In the genomic region with DNA sequence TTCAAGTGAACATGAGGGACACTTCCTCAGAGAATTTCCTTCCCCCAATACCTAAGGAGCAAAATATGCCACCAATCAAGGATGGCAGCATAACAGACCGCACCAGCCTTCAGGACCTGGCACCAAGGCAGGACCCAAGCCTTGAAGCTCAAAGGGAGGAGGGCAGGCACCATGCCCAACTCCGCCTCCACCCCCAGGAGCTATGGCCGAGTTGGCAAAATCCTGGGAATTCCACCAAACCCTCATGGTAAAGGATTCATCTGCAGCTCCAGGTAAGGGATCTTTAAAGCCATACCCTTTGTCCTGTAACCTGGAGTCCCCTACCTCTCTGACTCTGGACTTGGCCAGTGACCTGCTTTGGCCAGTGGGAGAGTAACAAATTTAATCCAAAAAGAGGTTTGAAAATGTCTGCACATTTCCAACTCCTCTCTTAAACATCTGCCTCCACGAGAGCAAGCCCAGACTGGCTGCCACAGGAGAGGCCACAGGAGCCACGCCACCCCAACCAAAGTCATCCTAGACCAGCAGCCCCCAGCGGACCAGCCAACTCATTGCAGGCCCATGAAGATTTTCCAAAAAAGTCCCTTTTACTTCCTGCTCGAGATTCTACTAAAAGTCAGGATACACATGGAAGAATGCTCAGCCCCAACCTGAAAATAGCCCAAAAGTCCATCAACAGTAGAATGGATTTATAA, we compare ENCODE assay signal across 21 cellular contexts. TPM values are rescaled to one million over a fixed set of nuclear protein-coding genes. Genes with fewer than 3 reads are reported as not detected.
DNase-seq lines count a peak whose midpoint lies in the region; ATAC-seq, FAIRE-seq and TF ChIP-seq lines count a peak whose summit lies in the region.
"Had no signal": no experiment of that assay in that cellular context is flagged by ENCODE, and none has a peak within 500 bp of the region (broad histone marks: within the 10 kb centered on the region; RNA-seq: fewer than 3 reads in every experiment).

No MANE protein-coding gene starts in this region.

- POLR2A ChIA-PET in H1 (lab: Charles Lee; ENCODE audit: partially characterized antibody), result no interaction called here

- 90% methylated on average over 7 of the region's 7 CpGs; no CpG with 5 or more reads in 1 of the 2 experiments for WGBS in H1 (ENCODE audit: extremely low coverage in 1 of 2, insufficient coverage in 1 of 2, insufficient read length in 1 of 2, insufficient replicate concordance in 2 of 2, low coverage in 1 of 2, low lambda C conversion rate in 2 of 2, missing lambda C conversion rate in 1 of 2), 2 experiments

- no peak overlapping the region for H3K18ac ChIP-seq in H1 (ENCODE audit: extremely low read depth, low read length)

- H2BK12ac ChIP-seq in H1 (ENCODE audit: low read depth, low read length), result no peak overlapping the region

- H2BK20ac ChIP-seq in H1 (ENCODE audit: low read length), result no peak overlapping the region

- no peak overlapping the region for H2BK120ac ChIP-seq in H1 (replicated peaks; ENCODE audit: low read depth, low read length)

- no peaks in the 10 kb centered on the region for H3K4me1 ChIP-seq in breast epithelium
- no peaks in the 10 kb centered on the region for H3K4me1 ChIP-seq in H1 (replicated peaks in 1 of 4; ENCODE audit: control insufficient read depth in 3 of 4, insufficient read depth in 4 of 4, low read length in 3 of 4)
- no peaks in the 10 kb centered on the region for H3K4me1 ChIP-seq in lower lobe of right lung
- H3K4me1 ChIP-seq: BE2C, HAP-1 had no signal

- no peak overlapping the region for H3K9ac ChIP-seq in H1 (replicated peaks in 1 of 4; ENCODE audit: extremely low read depth in 1 of 4, low read depth in 3 of 4, low read length in 3 of 4)

- H3K23ac ChIP-seq in H1 (ENCODE audit: insufficient read length), result no peak overlapping the region

- in situ Hi-C loops in T47D (cut with HindIII; ENCODE audit: low pct_unique_long_range_greater_than_20kb, low sequenced_read_pairs), result no loop called here

- no peaks in the 10 kb centered on the region for H3K36me3 ChIP-seq in breast epithelium
- peaks cover 0 to 5% (median 2%) of the 10 kb centered on the region in 4 experiments; a peak in 3 of 8 replicates for H3K36me3 ChIP-seq in H1 (ENCODE audit: control insufficient read depth in 2 of 4, insufficient read depth in 4 of 4, low read length in 3 of 4)
- peaks cover 60% of the 10 kb centered on the region for H3K36me3 ChIP-seq in lower lobe of right lung
- H3K36me3 ChIP-seq: BE2C had no signal

- TF ChIP-seq EP300 in H1 (IDR thresholded peaks at IDR 0.05; ENCODE audit: borderline replicate concordance in 1 of 2, low read depth in 2 of 2, low read length in 2 of 2), result no peak

- H2AK5ac ChIP-seq in H1 (ENCODE audit: low read depth, low read length), result no peak overlapping the region

- H3K27ac ChIP-seq in breast epithelium (no peak overlapping the region), H1 (ENCODE audit: low read depth, low read length) (no peak overlapping the region), lower lobe of right lung (no peak overlapping the region)
- H3K27ac ChIP-seq: SK-N-MC had no signal

- no peak overlapping the region for H3K14ac ChIP-seq in H1 (ENCODE audit: insufficient read length)

- H4K5ac ChIP-seq in H1 (ENCODE audit: insufficient read length, low read depth, low read length), result no peak overlapping the region

- no peaks in the 10 kb centered on the region for H3K79me2 ChIP-seq in H1 (ENCODE audit: control insufficient read depth in 1 of 2, insufficient read depth in 2 of 2, low read length in 2 of 2)

- no peak overlapping the region for H2BK5ac ChIP-seq in H1 (ENCODE audit: low read depth, low read length)

- H3K4me3 Mint-ChIP-seq in osteocyte (ENCODE audit: unreplicated experiment), result no peak overlapping the region
- no peak overlapping the region for H3K4me3 Mint-ChIP-seq in activated naive CD4-positive, alpha-beta T cell treated with anti-CD3 and anti-CD28 coated beads for 36 hours
- H3K4me3 Mint-ChIP-seq: CD4-positive, alpha-beta T cell had no signal

- no peak overlapping the region for H2BK15ac ChIP-seq in H1 (ENCODE audit: low read length)

- H3K4me2 ChIP-seq in H1 (ENCODE audit: insufficient read depth in 1 of 2, low read depth in 2 of 2, low read length in 2 of 2), result no peak overlapping the region

- no peak for TF ChIP-seq RAD21 in H1 (IDR thresholded peaks at IDR 0.05 in 1 of 2, conservative IDR thresholded peaks at IDR 0.05 in 1 of 2; ENCODE audit: low read depth in 2 of 2, low read length in 2 of 2)

- CTCF ChIA-PET in H1 (lab: Charles Lee; ENCODE audit: partially characterized antibody), result interaction anchor here (0.8 to 2.0 kb wide), 5 partner anchors 12 to 204 kb away, joined by 3 to 9 read pairs (median 4); no protein-coding TSS in a partner anchor
- CTCF ChIA-PET in activated naive CD4-positive, alpha-beta T cell treated with anti-CD3 and anti-CD28 coated beads for 36 hours (lab: Charles Lee), result no interaction called here

- H3K9me3 ChIP-seq in breast epithelium (no peaks in the 10 kb centered on the region), H1 (ENCODE audit: insufficient read depth in 2 of 2, low read depth in 1 of 2, low read length in 1 of 2) (no peaks in the 10 kb centered on the region), lower lobe of right lung (no peaks in the 10 kb centered on the region)
- H3K9me3 ChIP-seq: BE2C, HAP-1, MG63 had no signal

- no peak for TF ChIP-seq POLR2A in breast epithelium (IDR thresholded peaks at IDR 0.05)
- TF ChIP-seq POLR2A in H1 (IDR thresholded peaks at IDR 0.05; ENCODE audit: control extremely low read depth in 1 of 2, low read depth in 2 of 2, low read length in 2 of 2), result no peak

- peaks cover 2% of the 10 kb centered on the region for H3K4me1 Mint-ChIP-seq in osteocyte (ENCODE audit: unreplicated experiment)
- H3K4me1 Mint-ChIP-seq in activated naive CD4-positive, alpha-beta T cell treated with anti-CD3 and anti-CD28 coated beads for 36 hours (ENCODE audit: low read depth), result peaks cover 8% of the 10 kb centered on the region

- TF ChIP-seq CTCF in breast epithelium (IDR thresholded peaks at IDR 0.05) (no peak), H1 (IDR thresholded peaks at IDR 0.05; ENCODE audit: control extremely low read depth in 1 of 3, insufficient read depth in 1 of 3, low read depth in 1 of 3, low read length in 3 of 3) (no peak), osteocyte (IDR thresholded peaks at IDR 0.05) (no peak), lower lobe of right lung (IDR thresholded peaks at IDR 0.05) (no peak)

- no peak overlapping the region for H4K91ac ChIP-seq in H1 (replicated peaks; ENCODE audit: insufficient read length, low read length)

- H3K79me1 ChIP-seq in H1 (ENCODE audit: low read depth, low read length), result peaks cover 4% of the 10 kb centered on the region; the same call in 1 of the 2 replicates

- no peak for FAIRE-seq in H1 (lab: Jason Lieb, UNC)
- FAIRE-seq: A204.1 had no signal

- no peak overlapping the region for H3K4me3 ChIP-seq in breast epithelium
- no peak overlapping the region for H3K4me3 ChIP-seq in H1 (ENCODE audit: extremely low read depth in 1 of 4, insufficient read depth in 2 of 4, low read depth in 3 of 4, low read length in 4 of 4)
- no peak overlapping the region for H3K4me3 ChIP-seq in lower lobe of right lung
- H3K4me3 ChIP-seq: HAP-1, K562, MG63, SK-N-MC had no signal

- no peaks in the 10 kb centered on the region for H3K27me3 Mint-ChIP-seq in osteocyte (ENCODE audit: unreplicated experiment)
- no peaks in the 10 kb centered on the region for H3K27me3 Mint-ChIP-seq in activated naive CD4-positive, alpha-beta T cell treated with anti-CD3 and anti-CD28 coated beads for 36 hours (ENCODE audit: low read depth)
- H3K27me3 Mint-ChIP-seq: CD4-positive, alpha-beta T cell had no signal

- H3K23me2 ChIP-seq in H1 (ENCODE audit: low read depth, low read length), result peaks cover 4% of the 10 kb centered on the region; the same call in 1 of the 2 replicates

- DNase-seq in T47D (ENCODE audit: low read depth in 1 of 2, low spot score in 1 of 2) (peak; percentile 12 to 14), breast epithelium (ENCODE audit: low spot score in 2 of 2) (no peak), H1 (ENCODE audit: low read depth in 1 of 2, low spot score in 2 of 2) (no peak), osteocyte (ENCODE audit: extremely low spot score, unreplicated experiment) (peak; percentile 56), lower lobe of right lung (no peak), ureter (ENCODE audit: low spot score) (no peak)
- DNase-seq in activated naive CD4-positive, alpha-beta T cell treated with anti-CD3 and anti-CD28 coated beads for 36 hours, result no peak
- DNase-seq: BE2C; CD4-positive, alpha-beta T cell; COR-L47; DMS79; MG63; NCI-H1048; NCI-H1417 treated with DMSO at 0.1 percent for 48 hours; NCI-H187; NCI-H446 treated with DMSO at 0.1 percent for 48 hours; NCI-H526 treated with DMSO at 0.1 percent for 48 hours had no signal

- H3K36me3 Mint-ChIP-seq in osteocyte (ENCODE audit: unreplicated experiment), result peaks cover 27% of the 10 kb centered on the region
- peaks cover 20% of the 10 kb centered on the region for H3K36me3 Mint-ChIP-seq in activated naive CD4-positive, alpha-beta T cell treated with anti-CD3 and anti-CD28 coated beads for 36 hours (ENCODE audit: low read depth)

- H4K20me1 ChIP-seq in H1 (replicated peaks in 1 of 2; ENCODE audit: control insufficient read depth in 1 of 2, insufficient read depth in 2 of 2, low read length in 2 of 2), result no peaks in the 10 kb centered on the region

- no peak overlapping the region for H3K27ac Mint-ChIP-seq in osteocyte (ENCODE audit: unreplicated experiment)
- H3K27ac Mint-ChIP-seq in activated naive CD4-positive, alpha-beta T cell treated with anti-CD3 and anti-CD28 coated beads for 36 hours, result no peak overlapping the region
- H3K27ac Mint-ChIP-seq: CD4-positive, alpha-beta T cell had no signal

- intact Hi-C loops in breast epithelium (cut with DNase I; ENCODE audit: low total_unique reads) (no loop called here), lower lobe of right lung (cut with DNase I) (no loop called here)
- intact Hi-C loops in activated naive CD4-positive, alpha-beta T cell treated with anti-CD3 and anti-CD28 coated beads for 36 hours (cut with micrococcal nuclease), result no loop called here

- no peak overlapping the region for H3K56ac ChIP-seq in H1 (replicated peaks; ENCODE audit: insufficient read length, low read depth, low read length)

- no peak overlapping the region for H4K8ac ChIP-seq in H1 (ENCODE audit: extremely low read depth, insufficient read depth, low read length)

- H3K4ac ChIP-seq in H1 (replicated peaks; ENCODE audit: insufficient read length, low read depth, low read length), result no peak overlapping the region

- H3K9me3 Mint-ChIP-seq in osteocyte (ENCODE audit: unreplicated experiment), result no peaks in the 10 kb centered on the region
- H3K9me3 Mint-ChIP-seq in activated naive CD4-positive, alpha-beta T cell treated with anti-CD3 and anti-CD28 coated beads for 36 hours, result no peaks in the 10 kb centered on the region
- H3K9me3 Mint-ChIP-seq: CD4-positive, alpha-beta T cell had no signal

- no peak for ATAC-seq in lower lobe of right lung

- H3K27me3 ChIP-seq in breast epithelium (no peaks in the 10 kb centered on the region), H1 (replicated peaks in 1 of 4; ENCODE audit: control insufficient read depth in 3 of 4, extremely low read depth in 1 of 4, insufficient read depth in 3 of 4, low read length in 3 of 4) (no peaks in the 10 kb centered on the region), lower lobe of right lung (ENCODE audit: low read depth) (no peaks in the 10 kb centered on the region)
- H3K27me3 ChIP-seq: BE2C, MG63 had no signal

- no peak overlapping the region for H2AFZ ChIP-seq in H1 (ENCODE audit: low read length)

RNA-seq across cellular contexts. Expression of a gene that starts 41.9 kb away (rescaled TPM):
- total RNA-seq in breast epithelium (10 to 100 TPM in 2 of 3 donors, 1 to 10 TPM in 1; 7.0 to 18.7 (median 18.1) TPM), osteocyte (11.1 and 12.8 TPM in 2 replicates), lower lobe of right lung (16.1 TPM), ureter (15.3 TPM)
- 13.6 and 14.0 TPM in 2 replicates for total RNA-seq in H1 (2021; fragmentation: NEBNext Ultra II Directional; extraction: Animal tissue kit (Norgen Biotek cat#: 25700))
- 5.8 and 10.3 TPM in 2 replicates for polyA plus RNA-seq in H1 (2011; rRNA removed)
- polyA plus RNA-seq in H1 (2011; cell fraction: cytosol; rRNA removed), result 7.2 TPM
- 37.6 TPM for polyA plus RNA-seq in H1 (2011; cell fraction: nucleus; rRNA removed)
- 8.5 to 11.5 TPM (median 11.0 TPM) in 4 replicates for polyA plus RNA-seq in H1 (2012, experiment 1 of 2)
- 5.8 TPM for polyA plus RNA-seq in H1 (2012, experiment 2 of 2)
- polyA plus RNA-seq in H1 (2013, experiment 1 of 2), result 4.3 TPM
- 3.9 TPM for polyA plus RNA-seq in H1 (2013, experiment 2 of 2)
- polyA minus RNA-seq in H1 (2011; rRNA and poly(A)+ RNA removed), result 8.3 and 8.4 TPM in 2 replicates
- 8.1 TPM for polyA minus RNA-seq in H1 (2011; cell fraction: cytosol; rRNA and poly(A)+ RNA removed)
- 17.8 TPM for polyA minus RNA-seq in H1 (2011; cell fraction: nucleus; rRNA and poly(A)+ RNA removed)
- 10 to 100 TPM; 10.7 to 11.2 TPM for total RNA-seq in activated naive CD4-positive, alpha-beta T cell treated with anti-CD3 and anti-CD28 coated beads for 36 hours

Comparison
In these comparisons a context has a peak if more than half of its experiments do, and no peak if none do; other contexts are left out.
1. DNase-seq: peak in T47D (2 of 2) and osteocyte (single experiment); none in breast epithelium (0 of 2), H1 (0 of 2), activated naive CD4-positive, alpha-beta T cell treated with anti-CD3 and anti-CD28 coated beads for 36 hours (single experiment), lower lobe of right lung (single experiment) and ureter (single experiment).